Comparison of ENCODE assay signal across 32 cellular contexts in the genomic region with DNA sequence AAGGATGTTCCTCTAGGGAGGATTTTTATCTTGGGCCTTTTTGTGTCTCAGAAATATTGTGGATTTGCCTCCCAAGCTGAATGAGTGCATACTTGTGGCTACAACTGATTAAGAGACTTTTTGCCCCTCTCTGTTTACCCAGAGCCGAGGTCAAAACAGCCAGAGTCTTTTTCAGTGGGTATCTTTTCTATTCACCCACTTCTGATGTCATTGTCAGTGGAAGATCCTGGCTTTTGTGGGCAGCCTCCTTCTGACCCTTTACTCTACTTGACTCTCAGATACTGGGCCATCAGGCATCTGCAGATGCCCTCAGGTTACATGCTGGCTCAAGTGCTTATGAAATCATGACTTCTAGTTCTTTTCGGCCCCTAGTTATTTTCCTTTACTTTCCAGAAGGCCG.
"Had no signal": no experiment of that assay in that cellular context is flagged by ENCODE, and none has a peak within 500 bp of the region (broad histone marks: within the 10 kb centered on the region; RNA-seq: fewer than 3 reads in every experiment).

No MANE protein-coding gene starts in this region.

- DNase-seq: activated CD4-positive, alpha-beta memory T cell treated with anti-CD3 and anti-CD28 coated beads, Interleukin-2, amount 10 ng/mL, durations not matched to agents 7 days and 5 days; activated CD4-positive, alpha-beta T cell treated with anti-CD3 and anti-CD28 coated beads for 1 hour; activated CD4-positive, alpha-beta T cell treated with anti-CD3 and anti-CD28 coated beads for 48 hours; activated CD4-positive, CD25-positive, alpha-beta regulatory T cell; activated CD8-positive, alpha-beta memory T cell treated with anti-CD3 and anti-CD28 coated beads for 24 hours; activated CD8-positive, alpha-beta memory T cell treated with anti-CD3 and anti-CD28 coated beads, Interleukin-2, amount 10 ng/mL, durations not matched to agents 7 days and 5 days; activated CD8-positive, alpha-beta memory T cell treated with anti-CD3 and anti-CD28 coated beads, Interleukin-2, amount 50 U/mL, for 48 hours; activated effector memory CD4-positive, alpha-beta T cell treated with Interleukin-2 at 50 U/mL for 16 hours; activated naive CD4-positive, alpha-beta T cell treated with anti-CD3 and anti-CD28 coated beads, Interleukin-2, amount 10 ng/mL, durations not matched to agents 7 days and 5 days; activated naive CD8-positive, alpha-beta T cell treated with anti-CD3 and anti-CD28 coated beads for 36 hours; activated T-cell treated with anti-CD3 and anti-CD28 coated beads, Interleukin-2, amount 50 U/mL, for 48 hours; caudate nucleus; cerebellar nuclear complex; Karpas-422; KBM-7; MM.1S; MV-4-11; NCI-H1092; NCI-H1436 treated with DMSO at 0.1 percent for 48 hours; NCI-H1694 treated with DMSO at 0.1 percent for 48 hours; NCI-H2029; NCI-H510A; NCI-H526; NCI-H748 treated with DMSO at 0.1 percent for 48 hours; NK-92 treated with Interleukin-12 subunit alpha and Interleukin-12 subunit beta, amount 100 ng/mL, for 24 hours; PC-9; Right ventricle myocardium superior; SW 1271; T-helper 1 cell; T-helper 2 cell; T1000; WERI-Rb-1 had no signal

- ATAC-seq: activated CD8-positive, alpha-beta memory T cell treated with anti-CD3 and anti-CD28 coated beads, Interleukin-2, amount 10 ng/mL, durations not matched to agents 7 days and 5 days had no signal
